ENCODE assay signal across 16 cellular contexts in genomic region chr9:13758876-13759275, GRCh38.
"Had no signal": no experiment of that assay in that cellular context is flagged by ENCODE, and none has a peak within 500 bp of the region (broad histone marks: within the 10 kb centered on the region; RNA-seq: fewer than 3 reads in every experiment).

No MANE protein-coding gene starts in this region.

- H3K4me3 ChIP-seq: coronary artery, gastrocnemius medialis, skin epidermis, thoracic aorta, uterus had no signal

- ATAC-seq: stimulated activated naive CD8-positive, alpha-beta T cell treated with anti-CD3 and anti-CD28 coated beads, Interleukin-15, amount 100 ng/mL, for 72 hours had no signal

- H3K9me3 Mint-ChIP-seq: activated naive CD4-positive, alpha-beta T cell treated with anti-CD3 and anti-CD28 coated beads, Interleukin-2, amount 10 ng/mL, durations not matched to agents 7 days and 5 days; activated T-helper 2 cell treated with anti-CD3 and anti-CD28 coated beads, Interferon-gamma antibody, Interleukin-2, Interleukin-4, amounts not matched to agents 10 μg/mL and 5 μg/mL and 100 μg/mL, durations not matched to agents 14 hours and 24 hours and 36 hours; neural crest cell had no signal

- H3K4me1 ChIP-seq: gastrocnemius medialis, uterus had no signal

- H3K4me1 Mint-ChIP-seq: activated naive CD4-positive, alpha-beta T cell treated with anti-CD3 and anti-CD28 coated beads, Interleukin-2, amount 10 ng/mL, durations not matched to agents 7 days and 5 days; neural crest cell; stimulated activated naive CD8-positive, alpha-beta T cell treated with anti-CD3 and anti-CD28 coated beads, Interleukin-15, amount 100 ng/mL, for 72 hours had no signal

- H3K9me3 ChIP-seq: gastrocnemius medialis, thoracic aorta, uterus had no signal

- H3K27me3 Mint-ChIP-seq: activated naive CD4-positive, alpha-beta T cell treated with anti-CD3 and anti-CD28 coated beads, Interleukin-2, amount 10 ng/mL, durations not matched to agents 7 days and 5 days; stimulated activated naive CD8-positive, alpha-beta T cell treated with anti-CD3 and anti-CD28 coated beads, Interleukin-15, amount 100 ng/mL, for 72 hours had no signal

- H3K27ac ChIP-seq: coronary artery, gastrocnemius medialis, skin epidermis, thoracic aorta, uterus had no signal

- H3K36me3 ChIP-seq: gastrocnemius medialis, thoracic aorta, uterus had no signal

- H3K36me3 Mint-ChIP-seq: activated naive CD4-positive, alpha-beta T cell treated with anti-CD3 and anti-CD28 coated beads, Interleukin-2, amount 10 ng/mL, durations not matched to agents 7 days and 5 days had no signal

- H3K27me3 ChIP-seq: gastrocnemius medialis, uterus had no signal

- DNase-seq: activated CD4-positive, alpha-beta T cell treated with anti-CD3 and anti-CD28 coated beads, Interleukin-2, amount 50 U/mL, for 1 hour; activated CD4-positive, CD25-positive, alpha-beta regulatory T cell; activated naive CD4-positive, alpha-beta T cell treated with anti-CD3 and anti-CD28 coated beads, Interleukin-2, amount 10 ng/mL, durations not matched to agents 7 days and 5 days; central memory CD4-positive, alpha-beta T cell; effector CD4-positive, alpha-beta T cell; gastrocnemius medialis; hippocampal formation; kidney glomerular epithelial cell; stimulated activated CD4-positive, alpha-beta T cell treated with anti-CD3 and anti-CD28 coated beads, Interleukin-4, amount 100 ng/mL, for 4 hours; stimulated activated naive CD8-positive, alpha-beta T cell treated with anti-CD3 and anti-CD28 coated beads, Interleukin-15, amount 100 ng/mL, for 72 hours; uterus had no signal

- H3K27ac Mint-ChIP-seq: activated naive CD4-positive, alpha-beta T cell treated with anti-CD3 and anti-CD28 coated beads, Interleukin-2, amount 10 ng/mL, durations not matched to agents 7 days and 5 days; activated T-helper 2 cell treated with anti-CD3 and anti-CD28 coated beads, Interferon-gamma antibody, Interleukin-2, Interleukin-4, amounts not matched to agents 10 μg/mL and 5 μg/mL and 100 μg/mL, durations not matched to agents 14 hours and 24 hours and 36 hours; stimulated activated naive CD8-positive, alpha-beta T cell treated with anti-CD3 and anti-CD28 coated beads, Interleukin-15, amount 100 ng/mL, for 72 hours had no signal

- H3K4me3 Mint-ChIP-seq: activated naive CD4-positive, alpha-beta T cell treated with anti-CD3 and anti-CD28 coated beads, Interleukin-2, amount 10 ng/mL, durations not matched to agents 7 days and 5 days; neural crest cell; stimulated activated naive CD8-positive, alpha-beta T cell treated with anti-CD3 and anti-CD28 coated beads, Interleukin-15, amount 100 ng/mL, for 72 hours had no signal
